ENCODE assay signal across 14 cellular contexts in the genomic region with DNA sequence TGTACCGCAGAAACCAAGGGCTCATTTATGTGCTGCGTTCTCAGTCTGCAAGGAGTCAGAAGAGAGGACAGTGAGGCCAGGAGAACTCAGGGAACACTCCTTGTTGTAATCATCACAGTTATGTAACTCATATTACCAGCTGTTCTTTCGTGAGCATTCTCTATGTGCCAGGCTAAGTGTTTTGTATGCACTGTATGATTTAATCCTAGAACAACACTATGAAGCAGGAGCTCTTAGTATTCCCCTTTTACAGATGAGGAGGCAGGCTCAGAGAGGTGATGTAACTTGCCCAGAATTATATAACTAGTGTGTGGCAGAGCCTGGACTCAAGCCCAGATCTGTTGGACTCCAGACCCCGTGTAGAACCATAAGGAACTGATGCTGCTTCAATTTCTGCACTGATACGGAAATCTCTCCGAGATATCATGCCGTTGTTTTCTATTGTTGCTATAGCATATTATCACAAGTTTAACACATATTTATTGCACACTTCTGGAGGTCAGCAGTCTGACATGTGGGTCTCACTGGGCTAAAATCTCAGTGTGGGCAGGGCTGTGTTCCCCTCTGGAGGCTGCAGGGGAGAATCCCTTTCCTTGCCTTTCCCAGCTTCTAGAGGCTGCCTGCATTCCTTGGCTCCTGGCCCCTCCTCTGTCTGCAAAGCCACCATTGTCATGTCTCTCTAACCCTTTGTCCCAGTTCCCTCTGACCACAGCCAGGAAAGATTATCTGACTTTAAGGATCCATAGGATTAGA. TPM values are rescaled to one million over a fixed set of nuclear protein-coding genes. Genes with fewer than 3 reads are reported as not detected.
DNase-seq lines count a peak whose midpoint lies in the region; ATAC-seq, FAIRE-seq and TF ChIP-seq lines count a peak whose summit lies in the region.
"Had no signal": no experiment of that assay in that cellular context is flagged by ENCODE, and none has a peak within 500 bp of the region (broad histone marks: within the 10 kb centered on the region; RNA-seq: fewer than 3 reads in every experiment).

No MANE protein-coding gene starts in this region.

- in situ Hi-C loops in KBM-7 (cut with MboI; ENCODE audit: low pct_unique_long_range_greater_than_20kb, low sequenced_read_pairs) = no loop called here

- peaks cover 8% of the 10 kb centered on the region for H3K4me1 Mint-ChIP-seq in osteocyte (ENCODE audit: unreplicated experiment)

- WGBS in small intestine, 3 donors = 13 to 55% (median 36%) methylated on average over 7 of the region's 7 CpGs

- DNase-seq in HFF-Myc (ENCODE audit: extremely low read depth, low read depth) (no peak), ascending aorta (ENCODE audit: low spot score in 2 of 2) (peak in 1 of 2 donors; percentile 85), left cardiac atrium (peak; percentile 27), small intestine (peak; percentile 97), KBM-7 (no peak), GF-D8 (lab: John Stamatoyannopoulos, UW) (no peak), osteocyte (ENCODE audit: extremely low spot score, unreplicated experiment) (no peak)
- DNase-seq: activated T-cell treated with anti-CD3 and anti-CD28 coated beads, Interleukin-2, amount 50 U/mL, for 4 hours; COR-L47; effector memory CD8-positive, alpha-beta T cell; NCI-H526 had no signal

- H3K36me3 ChIP-seq in ascending aorta (no peaks in the 10 kb centered on the region), small intestine (ENCODE audit: control insufficient read depth in 2 of 2, insufficient read depth in 2 of 2, low read length in 2 of 2) (no peaks in the 10 kb centered on the region)

- H3K27ac ChIP-seq in ascending aorta (peak overlapping the region; percentile 89 to 92), small intestine (ENCODE audit: low read depth in 1 of 2, low read length in 1 of 2) (peak overlapping the region; percentile 68 to 86)

- H3K27me3 ChIP-seq in ascending aorta = no peaks in the 10 kb centered on the region
- H3K27me3 ChIP-seq in small intestine (ENCODE audit: control insufficient read depth in 2 of 2, insufficient read depth in 2 of 2, low read length in 2 of 2) = no peaks in the 10 kb centered on the region

- no peak for TF ChIP-seq CTCF in HFF-Myc (IDR thresholded peaks at IDR 0.05; ENCODE audit: low read depth, low read length, missing control alignments)
- TF ChIP-seq CTCF in ascending aorta (IDR thresholded peaks at IDR 0.05) = no peak
- TF ChIP-seq CTCF in osteocyte (IDR thresholded peaks at IDR 0.05) = no peak

- no peaks in the 10 kb centered on the region for H3K36me3 Mint-ChIP-seq in osteocyte (ENCODE audit: unreplicated experiment)

- H3K27me3 Mint-ChIP-seq in osteocyte (ENCODE audit: unreplicated experiment) = peaks cover 1% of the 10 kb centered on the region

- H3K9me3 ChIP-seq in ascending aorta = no peaks in the 10 kb centered on the region
- no peaks in the 10 kb centered on the region for H3K9me3 ChIP-seq in small intestine (ENCODE audit: control insufficient read depth, low read depth)

- no peak for FAIRE-seq in small intestine (lab: Jason Lieb, UNC)
- FAIRE-seq: urothelium cell line had no signal

- H3K27ac Mint-ChIP-seq in osteocyte (ENCODE audit: unreplicated experiment) = no peak overlapping the region
- H3K27ac Mint-ChIP-seq: effector memory CD8-positive, alpha-beta T cell had no signal

- intact Hi-C loops in ascending aorta (cut with DNase I) (loop anchor here (5.0 kb wide), 2 partner anchors 92 to 122 kb away; no protein-coding TSS in a partner anchor), left cardiac atrium (cut with DNase I) (no loop called here)

- H3K4me1 ChIP-seq in ascending aorta (peaks cover 26 to 68% of the 10 kb centered on the region in 2 donors), small intestine (ENCODE audit: control insufficient read depth in 2 of 2, insufficient read depth in 1 of 2, low read depth in 1 of 2, low read length in 1 of 2) (peaks cover 10 to 11% of the 10 kb centered on the region in 2 donors)

- ATAC-seq in left cardiac atrium (peak; percentile 5 to 34), HG03469 (IDR thresholded peaks at IDR 0.05; ENCODE audit: unreplicated experiment) (no peak)
- ATAC-seq: activated T-cell treated with anti-CD3 and anti-CD28 coated beads, Interleukin-2, amount 50 U/mL, for 4 hours; effector memory CD8-positive, alpha-beta T cell had no signal

- no peak overlapping the region for H3K4me3 Mint-ChIP-seq in osteocyte (ENCODE audit: unreplicated experiment)
- H3K4me3 Mint-ChIP-seq: activated T-cell treated with anti-CD3 and anti-CD28 coated beads, Interleukin-2, amount 50 U/mL, for 4 hours; effector memory CD8-positive, alpha-beta T cell had no signal

- peak overlapping the region; percentile 0; the same call in 1 of the 2 replicates for H3K4me3 ChIP-seq in HFF-Myc (replicated peaks; ENCODE audit: low read depth, low read length)
- H3K4me3 ChIP-seq in ascending aorta = no peak overlapping the region
- H3K4me3 ChIP-seq in small intestine (ENCODE audit: low read depth in 1 of 2, low read length in 2 of 2) = no peak overlapping the region

- no peaks in the 10 kb centered on the region for H3K9me3 Mint-ChIP-seq in osteocyte (ENCODE audit: unreplicated experiment)
- H3K9me3 Mint-ChIP-seq: activated T-cell treated with anti-CD3 and anti-CD28 coated beads, Interleukin-2, amount 50 U/mL, for 4 hours; effector memory CD8-positive, alpha-beta T cell had no signal

RNA-seq across cellular contexts. Expression of a gene that starts 16.3 kb away (rescaled TPM):
- total RNA-seq in ascending aorta (181 TPM), left cardiac atrium (100 to 1,000 TPM in 1 of 2 donors, 10 to 100 TPM in 1; 55.1 to 167 TPM), osteocyte (77.1 and 84.5 TPM in 2 replicates)
- polyA plus RNA-seq in small intestine = 100 to 1,000 TPM in 1 of 3 donors, 10 to 100 TPM in 2; 46.2 to 296 (median 47.2) TPM

RNA-seq across cellular contexts. Expression of a gene that starts 59.4 kb away (rescaled TPM):
- total RNA-seq in ascending aorta (1,026 TPM), left cardiac atrium (100 to 1,000 TPM; 241 to 483 TPM), osteocyte (0.13 and 0.31 TPM in 2 replicates)
- polyA plus RNA-seq in small intestine = 10 to 100 TPM in 1 of 3 donors, 1 to 10 TPM in 2; 2.2 to 82.9 (median 5.7) TPM
- total RNA-seq: HT1080 had no signal

Comparison
In these comparisons a context has a peak if more than half of its experiments do, and no peak if none do; other contexts are left out.
1. DNase-seq: peak in left cardiac atrium (single experiment) and small intestine (single experiment); none in HFF-Myc (single experiment), KBM-7 (single experiment), GF-D8 (single experiment) and osteocyte (single experiment).
2. RNA of a gene that starts 59.4 kb away (total RNA-seq): 1,026 TPM in ascending aorta (single experiment) and 241 to 483 TPM in left cardiac atrium; 0.13 to 0.31 TPM in osteocyte; every median in the first group is over 100 times any median in the second.